ENCODE assay signal across 14 cellular contexts in genomic region chr10:124875596-124875995, GRCh38.
DNase-seq lines count a peak whose midpoint lies in the region; ATAC-seq lines count a peak whose summit lies in the region.
"Had no signal": no experiment of that assay in that cellular context is flagged by ENCODE, and none has a peak within 500 bp of the region (broad histone marks: within the 10 kb centered on the region; RNA-seq: fewer than 3 reads in every experiment).

No MANE protein-coding gene starts in this region.

- H3K79me1 ChIP-seq in mesenchymal stem cell (replicated peaks; ENCODE audit: low read length, poor library complexity, severe bottlenecking), result no peaks in the 10 kb centered on the region

- H2BK15ac ChIP-seq in mesenchymal stem cell (ENCODE audit: low read depth, poor library complexity, severe bottlenecking), result no peak overlapping the region

- no peaks in the 10 kb centered on the region for H3K9me3 ChIP-seq in mesenchymal stem cell (ENCODE audit: control insufficient read depth, low read length)
- H3K9me3 ChIP-seq: SJSA1 had no signal

- H3K14ac ChIP-seq in mesenchymal stem cell (ENCODE audit: low read length in 2 of 2), result no peak overlapping the region

- no peak overlapping the region for H3K4me2 ChIP-seq in mesenchymal stem cell (ENCODE audit: low read length, poor library complexity, severe bottlenecking)
- H3K4me2 ChIP-seq: neural progenitor cell had no signal

- in situ Hi-C loops in Caki2 (cut with HindIII; ENCODE audit: low pct_unique_long_range_greater_than_20kb, low sequenced_read_pairs), result no loop called here

- no peak overlapping the region for H3K18ac ChIP-seq in mesenchymal stem cell (ENCODE audit: low read depth in 1 of 2, low read length in 2 of 2)

- H2BK5ac ChIP-seq in mesenchymal stem cell (ENCODE audit: low read depth, low read length, poor library complexity, severe bottlenecking), result no peak overlapping the region

- no peak overlapping the region for H3K27ac ChIP-seq in mesenchymal stem cell (ENCODE audit: low read length, poor library complexity, severe bottlenecking)
- H3K27ac ChIP-seq: dorsolateral prefrontal cortex, neural progenitor cell, SJSA1 had no signal

- H3K4me1 ChIP-seq in mesenchymal stem cell (ENCODE audit: control insufficient read depth, insufficient read depth, low read depth, low read length), result peaks cover 2% of the 10 kb centered on the region
- H3K4me1 ChIP-seq: neural progenitor cell, SJSA1 had no signal

- no peak overlapping the region for H2BK12ac ChIP-seq in mesenchymal stem cell (ENCODE audit: low read length in 2 of 2)

- no peak overlapping the region for H2BK120ac ChIP-seq in mesenchymal stem cell (ENCODE audit: low read depth, low read length)

- H2AK5ac ChIP-seq in mesenchymal stem cell (ENCODE audit: low read length, severe bottlenecking), result no peak overlapping the region

- WGBS in mesenchymal stem cell, result 41% methylated on average over 2 of the region's 2 CpGs

- H3K27me3 ChIP-seq in mesenchymal stem cell (ENCODE audit: control insufficient read depth in 1 of 2, insufficient read depth in 1 of 2, low read length in 2 of 2), result peaks cover 6 to 8% of the 10 kb centered on the region in 2 experiments
- H3K27me3 ChIP-seq: dorsolateral prefrontal cortex, neural progenitor cell, SJSA1 had no signal

- H3K4me3 ChIP-seq in mesenchymal stem cell (ENCODE audit: insufficient read depth in 1 of 2, low read depth in 1 of 2, low read length in 2 of 2), result no peak overlapping the region
- H3K4me3 ChIP-seq: dorsolateral prefrontal cortex, neural progenitor cell, SJSA1 had no signal

- H4K8ac ChIP-seq in mesenchymal stem cell (ENCODE audit: low read length), result no peak overlapping the region

- no peak overlapping the region for H2AFZ ChIP-seq in mesenchymal stem cell (ENCODE audit: low read depth, low read length)
- H2AFZ ChIP-seq: neural progenitor cell had no signal

- H3K9ac ChIP-seq in mesenchymal stem cell (ENCODE audit: low read length), result no peak overlapping the region
- H3K9ac ChIP-seq: neural progenitor cell had no signal

- no peak for ATAC-seq in GM19455 (IDR thresholded peaks at IDR 0.05; ENCODE audit: unreplicated experiment)
- ATAC-seq: stimulated activated naive CD8-positive, alpha-beta T cell treated with anti-CD3 and anti-CD28 coated beads, Interleukin-15, amount 100 ng/mL, for 72 hours had no signal

- no peak overlapping the region for H3K4ac ChIP-seq in mesenchymal stem cell (ENCODE audit: low read depth in 1 of 2, low read length in 2 of 2)

- peak; percentile 56 for DNase-seq in Caki2 (ENCODE audit: low read depth)
- peak; percentile 3 for DNase-seq in NCI-H226
- peak; percentile 41 for DNase-seq in dedifferentiated amniotic fluid mesenchymal stem cell (ENCODE audit: extremely low spot score)
- peak; percentile 57 for DNase-seq in mesenchymal stem cell
- DNase-seq in MV-4-11 (lab: John Stamatoyannopoulos, UW), result no peak
- no peak for DNase-seq in DMS153 treated with DMSO at 0.1 percent for 48 hours (lab: John Stamatoyannopoulos, UW; ENCODE audit: unreplicated experiment)
- no peak for DNase-seq in SKM-1 treated with dmso at 0.1 percent for 144 hours (lab: John Stamatoyannopoulos, UW; ENCODE audit: unreplicated experiment)
- DNase-seq: activated gamma-delta T cell treated with Interleukin-2 at 50 U/mL for 16 hours; dorsolateral prefrontal cortex; NCI-H2171 treated with DMSO at 0.1 percent for 48 hours; stimulated activated naive CD8-positive, alpha-beta T cell treated with anti-CD3 and anti-CD28 coated beads, Interleukin-15, amount 100 ng/mL, for 72 hours had no signal

- H3K23ac ChIP-seq in mesenchymal stem cell (ENCODE audit: low read length in 2 of 2), result no peak overlapping the region

- H3K36me3 ChIP-seq in mesenchymal stem cell (ENCODE audit: control insufficient read depth in 1 of 2, insufficient read depth in 2 of 2, low read depth in 1 of 2, low read length in 2 of 2), result no peaks in the 10 kb centered on the region
- H3K36me3 ChIP-seq: neural progenitor cell, SJSA1 had no signal

- H4K91ac ChIP-seq in mesenchymal stem cell (ENCODE audit: low read length), result no peak overlapping the region

Comparison
In these comparisons a context has a peak if more than half of its experiments do, and no peak if none do; other contexts are left out.
1. DNase-seq: peak in Caki2 (single experiment), NCI-H226 (single experiment), dedifferentiated amniotic fluid mesenchymal stem cell (single experiment) and mesenchymal stem cell (single experiment); none in MV-4-11 (single experiment), DMS153 treated with DMSO at 0.1 percent for 48 hours (single experiment) and SKM-1 treated with dmso at 0.1 percent for 144 hours (single experiment).